ENCODE assay signal across 7 cellular contexts in the genomic region with DNA sequence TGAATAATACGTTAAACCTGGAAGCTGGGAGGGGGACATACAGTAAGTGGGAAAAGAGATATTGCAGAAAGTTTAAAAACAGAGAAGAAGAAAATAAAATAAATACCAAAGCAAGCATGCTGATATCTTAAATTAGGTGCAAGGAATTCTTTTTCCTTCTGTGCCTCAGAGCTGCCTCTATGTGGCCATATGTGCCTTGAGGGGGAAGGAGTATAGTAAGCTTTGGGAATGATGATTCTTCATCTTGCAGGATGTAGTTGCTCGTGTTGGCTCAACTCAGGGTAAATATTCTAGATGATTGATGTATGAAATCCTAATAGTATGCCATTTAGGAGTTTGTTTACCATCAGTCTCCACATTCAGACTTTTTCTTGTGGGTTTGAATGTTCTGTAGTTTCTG.
"Had no signal": no experiment of that assay in that cellular context is flagged by ENCODE, and none has a peak within 500 bp of the region (broad histone marks: within the 10 kb centered on the region; RNA-seq: fewer than 3 reads in every experiment).

No MANE protein-coding gene starts in this region.

- FAIRE-seq: GM12878, GM12891, GM12892, GM18507, GM19239 had no signal

- DNase-seq: GDM1, GF-D8 had no signal

- H3K4me3 ChIP-seq: GM12878 had no signal
